Comparison of ENCODE assay signal across 21 cellular contexts in genomic region chr15:84819791-84820190, GRCh38. TPM values are rescaled to one million over a fixed set of nuclear protein-coding genes. Genes with fewer than 3 reads are reported as not detected.
DNase-seq lines count a peak whose midpoint lies in the region; ATAC-seq, FAIRE-seq and TF ChIP-seq lines count a peak whose summit lies in the region.
"Had no signal": no experiment of that assay in that cellular context is flagged by ENCODE, and none has a peak within 500 bp of the region (broad histone marks: within the 10 kb centered on the region; RNA-seq: fewer than 3 reads in every experiment).

No MANE protein-coding gene starts in this region.

- H4K20me1 ChIP-seq in smooth muscle cell (ENCODE audit: low read depth): peaks cover 16% of the 10 kb centered on the region

- no peaks in the 10 kb centered on the region for H3K36me3 ChIP-seq in ascending aorta
- peaks cover 48% of the 10 kb centered on the region for H3K36me3 ChIP-seq in mesodermal cell (ENCODE audit: control insufficient read depth, insufficient read depth, low read length)
- no peaks in the 10 kb centered on the region for H3K36me3 ChIP-seq in smooth muscle cell (ENCODE audit: low read depth)
- H3K36me3 ChIP-seq: breast epithelium, tibial nerve had no signal

- H3K36me3 Mint-ChIP-seq in endothelial cell (ENCODE audit: low read depth, unreplicated experiment): peaks cover 13% of the 10 kb centered on the region

- H2AFZ ChIP-seq in smooth muscle cell (ENCODE audit: low read depth): no peak overlapping the region
- H2AFZ ChIP-seq: GM23338 had no signal

- H3K4me3 ChIP-seq in ascending aorta (peak overlapping the region; percentile 67 to 77), mesodermal cell (ENCODE audit: extremely low read depth, insufficient read depth, low read length, poor library complexity, severe bottlenecking) (peak overlapping the region; percentile 57), smooth muscle cell (no peak overlapping the region)
- H3K4me3 ChIP-seq: breast epithelium, dorsolateral prefrontal cortex, tibial nerve had no signal

- peak overlapping the region; percentile 85 for H3K4me2 ChIP-seq in smooth muscle cell

- no peak for ATAC-seq in HG03469 (IDR thresholded peaks at IDR 0.05; ENCODE audit: unreplicated experiment)
- ATAC-seq: GM23338; stimulated activated effector memory CD8-positive, alpha-beta T cell treated with anti-CD3 and anti-CD28 coated beads, Interleukin-12 subunit alpha, Interleukin-12 subunit beta, amount 100 ng/mL, for 72 hours had no signal

- no peaks in the 10 kb centered on the region for H3K9me3 Mint-ChIP-seq in endothelial cell (ENCODE audit: unreplicated experiment)
- H3K9me3 Mint-ChIP-seq: GM23338; stimulated activated effector memory CD8-positive, alpha-beta T cell treated with anti-CD3 and anti-CD28 coated beads, Interleukin-12 subunit alpha, Interleukin-12 subunit beta, amount 100 ng/mL, for 72 hours had no signal

- peaks cover 70% of the 10 kb centered on the region for H3K4me1 Mint-ChIP-seq in endothelial cell (ENCODE audit: unreplicated experiment)

- intact Hi-C loops in ascending aorta (cut with DNase I): loop anchor here (2.0 kb wide), 1 partner anchor 93 kb away; no protein-coding TSS in a partner anchor

- H3K27me3 ChIP-seq in ascending aorta (no peaks in the 10 kb centered on the region), smooth muscle cell (ENCODE audit: low read depth) (no peaks in the 10 kb centered on the region)
- H3K27me3 ChIP-seq: breast epithelium, dorsolateral prefrontal cortex, tibial nerve had no signal

- DNase-seq in ascending aorta (ENCODE audit: low spot score in 2 of 2) (no peak), endothelial cell (ENCODE audit: low spot score) (no peak), smooth muscle cell (lab: John Stamatoyannopoulos, UW; ENCODE audit: unreplicated experiment) (no peak), urothelium cell line (ENCODE audit: low spot score) (no peak), Ammon's horn (ENCODE audit: low spot score) (no peak)
- DNase-seq in effector CD8-positive, alpha-beta T cell (lab: John Stamatoyannopoulos, UW): no peak
- DNase-seq: activated CD4-positive, alpha-beta T cell treated with anti-CD3 and anti-CD28 coated beads for 48 hours; activated effector memory CD4-positive, alpha-beta T cell treated with Interleukin-2 at 50 U/mL for 16 hours; DMS79; dorsolateral prefrontal cortex; KG1; NCI-H1930; NCI-H226; NCI-H82; SHP77 treated with DMSO at 0.1 percent for 48 hours had no signal

- H3K79me2 ChIP-seq in smooth muscle cell (ENCODE audit: low read depth): peaks cover 18% of the 10 kb centered on the region

- H3F3A ChIP-seq in smooth muscle cell (ENCODE audit: low read depth): peaks cover 11% of the 10 kb centered on the region

- peak overlapping the region; percentile 97 for H3K4me3 Mint-ChIP-seq in endothelial cell (ENCODE audit: unreplicated experiment)
- H3K4me3 Mint-ChIP-seq: stimulated activated effector memory CD8-positive, alpha-beta T cell treated with anti-CD3 and anti-CD28 coated beads, Interleukin-12 subunit alpha, Interleukin-12 subunit beta, amount 100 ng/mL, for 72 hours had no signal

- TF ChIP-seq CTCF in ascending aorta (IDR thresholded peaks at IDR 0.05) (no peak), endothelial cell (IDR thresholded peaks at IDR 0.05; ENCODE audit: unreplicated experiment) (no peak), smooth muscle cell (IDR thresholded peaks at IDR 0.05; ENCODE audit: borderline replicate concordance, insufficient read depth, poor library complexity, severe bottlenecking) (no peak)

- peaks cover 29% of the 10 kb centered on the region for H3K27me3 Mint-ChIP-seq in endothelial cell (ENCODE audit: unreplicated experiment)

- peak overlapping the region; percentile 20 for H3K9ac ChIP-seq in smooth muscle cell (ENCODE audit: low read depth)

- WGBS in mesodermal cell (ENCODE audit: insufficient coverage in 2 of 2), 2 experiments: 100% methylated on average over 1 of the region's 2 CpGs; no CpG with 5 or more reads in 1 of the 2 experiments
- 91% methylated on average over 2 of the region's 2 CpGs for WGBS in smooth muscle cell (ENCODE audit: low lambda C conversion rate)

- H3K27ac ChIP-seq in ascending aorta (peak overlapping the region; percentile 98 to 99), mesodermal cell (ENCODE audit: low read depth, low read length, severe bottlenecking) (peak overlapping the region; percentile 99), smooth muscle cell (ENCODE audit: low read depth) (peak overlapping the region; percentile 79)

- H3K27ac Mint-ChIP-seq in endothelial cell (ENCODE audit: unreplicated experiment): peak overlapping the region; percentile 100

- FAIRE-seq in urothelium cell line (lab: Jason Lieb, UNC): no peak

- H3K9me3 ChIP-seq in ascending aorta: no peaks in the 10 kb centered on the region
- H3K9me3 ChIP-seq in mesodermal cell (ENCODE audit: control insufficient read depth, low read length): no peaks in the 10 kb centered on the region
- H3K9me3 ChIP-seq in smooth muscle cell (replicated peaks; ENCODE audit: low read depth): no peaks in the 10 kb centered on the region
- H3K9me3 ChIP-seq: breast epithelium, tibial nerve had no signal

- H3K4me1 ChIP-seq in ascending aorta: peaks cover 12 to 60% of the 10 kb centered on the region in 2 donors
- peaks cover 55% of the 10 kb centered on the region for H3K4me1 ChIP-seq in mesodermal cell (ENCODE audit: control insufficient read depth, insufficient read depth, low read length, poor library complexity, severe bottlenecking)
- H3K4me1 ChIP-seq in smooth muscle cell (ENCODE audit: low read depth): peaks cover 25% of the 10 kb centered on the region

RNA-seq across cellular contexts. Expression of gene ALPK3, which starts 2.6 kb away (rescaled TPM):
- total RNA-seq in ascending aorta (38.0 TPM), endothelial cell (ENCODE audit: unreplicated experiment) (94.2 TPM), smooth muscle cell (10.4 and 18.8 TPM in 2 replicates)
- 44.1 TPM for polyA plus RNA-seq in mesodermal cell (2013, experiment 1 of 2)
- 37.1 TPM for polyA plus RNA-seq in mesodermal cell (2013, experiment 2 of 2)
- 3.5 and 6.1 TPM in 2 replicates for polyA plus RNA-seq in smooth muscle cell
